Comparison of ENCODE assay signal across 8 cellular contexts in the genomic region with DNA sequence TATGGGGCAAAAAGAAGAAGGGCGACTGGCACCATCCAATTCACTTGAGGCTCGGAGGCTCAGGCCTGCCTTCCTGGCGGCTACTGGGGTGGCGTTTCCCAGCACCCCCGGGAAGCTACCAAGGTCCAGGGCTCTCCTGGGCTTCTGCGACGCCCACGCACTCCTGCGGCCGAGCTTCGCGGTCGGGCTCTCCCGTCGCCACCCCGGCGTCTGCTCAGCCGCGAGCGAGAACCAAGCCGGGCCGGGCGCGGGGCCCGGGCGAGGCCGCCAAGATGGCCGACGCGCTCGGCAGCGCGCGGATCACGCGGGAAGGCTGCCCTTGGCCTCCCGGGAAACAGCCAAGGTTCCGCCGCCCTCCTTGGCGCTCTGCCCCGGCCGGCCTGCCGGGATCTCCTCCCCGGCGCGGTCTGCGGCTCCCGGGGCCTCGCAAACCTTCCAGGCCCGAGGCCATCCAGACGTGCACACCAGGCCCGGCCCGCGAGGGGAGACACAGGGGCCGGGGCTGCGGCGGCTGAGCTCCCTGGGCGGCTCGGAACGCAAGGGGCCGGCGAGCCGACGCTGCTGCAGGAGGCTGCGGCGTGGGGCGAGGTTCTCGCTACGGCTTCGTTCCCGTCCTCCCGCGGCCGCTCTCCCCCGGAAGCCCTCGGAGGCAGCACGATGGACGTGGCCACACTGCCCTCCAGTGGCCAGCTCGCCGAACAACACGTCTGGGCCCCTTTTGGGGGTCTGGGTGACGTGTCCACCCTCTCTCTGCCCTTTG. TPM values are rescaled to one million over a fixed set of nuclear protein-coding genes. Genes with fewer than 3 reads are reported as not detected.
DNase-seq lines count a peak whose midpoint lies in the region; ATAC-seq and TF ChIP-seq lines count a peak whose summit lies in the region.

No MANE protein-coding gene starts in this region.

- peak; percentile 48 for ATAC-seq in GM21367 (IDR thresholded peaks at IDR 0.05; ENCODE audit: unreplicated experiment)

- no peaks in the 10 kb centered on the region for H3K36me3 ChIP-seq in HUES48 (ENCODE audit: control insufficient read depth, insufficient read depth, low read length)
- no peaks in the 10 kb centered on the region for H3K36me3 ChIP-seq in OCI-LY1 (ENCODE audit: insufficient read depth, low read length)
- no peaks in the 10 kb centered on the region for H3K36me3 ChIP-seq in mucosa of rectum (ENCODE audit: control insufficient read depth in 2 of 2, insufficient read depth in 2 of 2, low read length in 2 of 2)

- H3K4me2 ChIP-seq in OCI-LY1 (ENCODE audit: low read length): peak overlapping the region; percentile 78

- no peaks in the 10 kb centered on the region for H3K9me2 ChIP-seq in OCI-LY1 (ENCODE audit: low read depth, low read length)

- H3K9me3 ChIP-seq in HUES48 (ENCODE audit: control insufficient read depth, insufficient read depth, low read length) (no peaks in the 10 kb centered on the region), OCI-LY1 (ENCODE audit: low read length) (no peaks in the 10 kb centered on the region), mucosa of rectum (ENCODE audit: control insufficient read depth in 2 of 2, low read length in 2 of 2) (no peaks in the 10 kb centered on the region)

- peak; percentile 90 for TF ChIP-seq CTCF in OCI-LY1 (IDR thresholded peaks at IDR 0.05; ENCODE audit: low read length)

- peaks cover 48% of the 10 kb centered on the region for H3K4me1 ChIP-seq in HUES48 (ENCODE audit: control insufficient read depth, insufficient read depth, low read length)
- peaks cover 79% of the 10 kb centered on the region for H3K4me1 ChIP-seq in OCI-LY1 (ENCODE audit: insufficient read depth, low read length, severe bottlenecking)
- H3K4me1 ChIP-seq in mucosa of rectum (ENCODE audit: control insufficient read depth in 2 of 2, insufficient read depth in 2 of 2, low read length in 2 of 2): peaks cover 42% of the 10 kb centered on the region in 2 donors

- H3K27me3 ChIP-seq in HUES48 (ENCODE audit: control insufficient read depth, insufficient read depth, low read length): no peaks in the 10 kb centered on the region; the same call in 1 of the 2 replicates
- no peaks in the 10 kb centered on the region for H3K27me3 ChIP-seq in OCI-LY1 (ENCODE audit: insufficient read depth, low read length)
- no peaks in the 10 kb centered on the region for H3K27me3 ChIP-seq in mucosa of rectum (ENCODE audit: control insufficient read depth in 2 of 2, insufficient read depth in 2 of 2, low read length in 2 of 2)

- H4K20me1 ChIP-seq in OCI-LY1 (ENCODE audit: insufficient read depth, low read length): no peaks in the 10 kb centered on the region

- H3K27ac ChIP-seq in HUES48 (ENCODE audit: low read depth, low read length): peak overlapping the region; percentile 84
- H3K27ac ChIP-seq in OCI-LY1 (ENCODE audit: low read depth, low read length, poor library complexity, severe bottlenecking): peak overlapping the region; percentile 93
- peak overlapping the region; percentile 90 for H3K27ac ChIP-seq in epithelial cell of prostate
- H3K27ac ChIP-seq in mucosa of rectum (ENCODE audit: low read depth in 2 of 2, low read length in 2 of 2): peak overlapping the region; percentile 94 to 97

- H3K9ac ChIP-seq in HUES48 (ENCODE audit: low read depth, low read length): peak overlapping the region; percentile 71
- H3K9ac ChIP-seq in OCI-LY1 (ENCODE audit: low read length): peak overlapping the region; percentile 72
- peak overlapping the region; percentile 77 to 83 for H3K9ac ChIP-seq in mucosa of rectum (ENCODE audit: low read depth in 1 of 2, low read length in 2 of 2)

- in situ Hi-C loops in Caki2 (cut with HindIII; ENCODE audit: low pct_unique_long_range_greater_than_20kb, low sequenced_read_pairs): no loop called here

- peak; percentile 88 for DNase-seq in Caki2 (ENCODE audit: low read depth)
- DNase-seq in activated T-cell treated with anti-CD3 and anti-CD28 coated beads for 4 hours: peak; percentile 90
- no peak for DNase-seq in epithelial cell of prostate (ENCODE audit: low read depth, low spot score)
- peak; percentile 79 to 86 for DNase-seq in stimulated activated CD8-positive, alpha-beta memory T cell treated with anti-CD3 and anti-CD28 coated beads, Interleukin-4, amount 100 ng/mL, for 4 hours (ENCODE audit: low read depth in 2 of 2, low spot score in 1 of 2)

- H3K4me3 ChIP-seq in HUES48 (ENCODE audit: low read depth, low read length) (peak overlapping the region; percentile 52; the same call in 1 of the 2 replicates), OCI-LY1 (ENCODE audit: low read depth, low read length, poor library complexity, severe bottlenecking) (peak overlapping the region; percentile 57), mucosa of rectum (ENCODE audit: low read length in 2 of 2) (peak overlapping the region; percentile 62 to 68)

- no peaks in the 10 kb centered on the region for H3F3A ChIP-seq in OCI-LY1 (ENCODE audit: insufficient read depth, low read length)

- H3K79me2 ChIP-seq in OCI-LY1 (ENCODE audit: insufficient read depth, low read length): no peaks in the 10 kb centered on the region

- H2AFZ ChIP-seq in OCI-LY1 (ENCODE audit: low read length): no peak overlapping the region

RNA-seq across cellular contexts. Expression of a gene that starts 23.5 kb away (rescaled TPM):
- 31.6 and 102 TPM in 2 replicates for total RNA-seq in Caki2 (2014; rRNA removed; shearing (Covaris generic); ENCODE audit: low replicate concordance)
